ENCODE assay signal across 9 cellular contexts in genomic region chr7:23469150-23469960, GRCh38. TPM values are rescaled to one million over a fixed set of nuclear protein-coding genes. Genes with fewer than 3 reads are reported as not detected.
A peak's percentile ranks its signal among the peaks of the same experiment; 100 is the strongest.
DNase-seq lines count a peak whose midpoint lies in the region; ATAC-seq, FAIRE-seq and TF ChIP-seq lines count a peak whose summit lies in the region.
"Had no signal": no experiment of that assay in that cellular context is flagged by ENCODE, and none has a peak within 500 bp of the region (broad histone marks: within the 10 kb centered on the region; RNA-seq: fewer than 3 reads in every experiment).

No MANE protein-coding gene starts in this region.

- no peaks in the 10 kb centered on the region for H3K36me3 ChIP-seq in HepG2 (replicated peaks in 1 of 2; ENCODE audit: control insufficient read depth in 1 of 2, insufficient read depth in 2 of 2, low read length in 2 of 2)
- H3K36me3 ChIP-seq: right lobe of liver had no signal

- CTCF ChIA-PET in AG04449 (lab: Yijun Ruan, JAX): interaction anchor here (1.2 to 1.5 kb wide), 2 partner anchors 190 to 193 kb away, joined by 3 to 6 read pairs; no protein-coding TSS in a partner anchor
- CTCF ChIA-PET in HepG2 (lab: Yijun Ruan, JAX; ENCODE audit: low intra/inter-chr PET ratio, low total read pairs): no interaction called here

- TF ChIP-seq EP300 in HepG2 (IDR thresholded peaks at IDR 0.05; ENCODE audit: low read depth in 2 of 2, low read length in 2 of 2) (no peak), HepG2 (CRISPR knock-in tag; IDR thresholded peaks at IDR 0.05; ENCODE audit: borderline replicate concordance) (no peak)

- H3K4me1 Mint-ChIP-seq in brain (peaks cover 49% of the 10 kb centered on the region), type B pancreatic cell (ENCODE audit: unreplicated experiment) (peaks cover 28% of the 10 kb centered on the region)

- in situ Hi-C loops in HepG2 (cut with HindIII; ENCODE audit: extremely low pct_ligation_motif_present, low pct_unique_long_range_greater_than_20kb): no loop called here

- H3K27me3 Mint-ChIP-seq in brain: peaks cover 22% of the 10 kb centered on the region
- H3K27me3 Mint-ChIP-seq in type B pancreatic cell: no peaks in the 10 kb centered on the region

- H3K9me3 ChIP-seq in HepG2 (ENCODE audit: low read length): no peaks in the 10 kb centered on the region
- H3K9me3 ChIP-seq: right lobe of liver had no signal

- no peak overlapping the region for H2AFZ ChIP-seq in HepG2 (ENCODE audit: low read length)

- H3K4me3 Mint-ChIP-seq in brain (peak overlapping the region; percentile 94 to 100 (median 96)), type B pancreatic cell (peak overlapping the region; percentile 98)

- H3K9ac ChIP-seq in HepG2 (ENCODE audit: insufficient read depth, low read depth, low read length): peak overlapping the region; percentile 94

- peaks cover 81% of the 10 kb centered on the region for H3K79me2 ChIP-seq in HepG2 (ENCODE audit: insufficient read depth, low read length)

- no peaks in the 10 kb centered on the region; a peak in 1 of 5 replicates for H3K27me3 ChIP-seq in HepG2 (ENCODE audit: control insufficient read depth in 1 of 2, insufficient read depth in 2 of 2, low read length in 2 of 2)

- TF ChIP-seq POLR2A in GM15510 (IDR thresholded peaks at IDR 0.05; ENCODE audit: borderline replicate concordance, extremely low read depth, insufficient read length): peak; percentile 51
- no peak; a peak in 1 of 4 replicates for TF ChIP-seq POLR2A in HepG2 (IDR thresholded peaks at IDR 0.05; ENCODE audit: insufficient read depth in 1 of 2, low read depth in 2 of 2, low read length in 2 of 2)

- peak overlapping the region; percentile 96 for H3K27ac ChIP-seq in HepG2 (ENCODE audit: extremely low read length, insufficient read depth, low read length)
- H3K27ac ChIP-seq: right lobe of liver had no signal

- H4K20me1 ChIP-seq in HepG2 (ENCODE audit: insufficient read depth, low read length): peaks cover 14% of the 10 kb centered on the region

- POLR2A ChIA-PET in AG04449 (lab: Yijun Ruan, JAX) (interaction anchor here (0.5 to 1.2 kb wide), 2 partner anchors 14 to 64 kb away, joined by 3 read pairs; no protein-coding TSS in a partner anchor), HepG2 (lab: Yijun Ruan, JAX) (interaction anchor here (0.6 to 1.1 kb wide), 4 partner anchors 62 to 175 kb away, joined by 3 to 4 read pairs (median 3); no protein-coding TSS in a partner anchor)

- no CpG with 5 or more reads among the region's 91 CpGs for WGBS in HepG2 (ENCODE audit: low lambda C conversion rate)

- intact Hi-C loops in HepG2 (cut with micrococcal nuclease; ENCODE audit: unreplicated experiment): no loop called here

- H3K9me3 Mint-ChIP-seq in brain (peaks cover 0 to 2% (median 0%) of the 10 kb centered on the region in 5 experiments), type B pancreatic cell (no peaks in the 10 kb centered on the region)

- no TSS peak for BruUV-seq in HepG2 (replicated peaks; lab: Mats Ljungman, UMichigan)

- H3K36me3 Mint-ChIP-seq in brain (peaks cover 5% of the 10 kb centered on the region), type B pancreatic cell (peaks cover 8% of the 10 kb centered on the region)

- H3K4me2 ChIP-seq in HepG2 (ENCODE audit: low read depth, low read length): peak overlapping the region; percentile 92

- ATAC-seq in HepG2 (peak; percentile 6), HG02938 (IDR thresholded peaks at IDR 0.05; ENCODE audit: unreplicated experiment) (no peak), HG03095 (IDR thresholded peaks at IDR 0.05; ENCODE audit: unreplicated experiment) (no peak)

- no peak for FAIRE-seq in HepG2 (lab: Jason Lieb, UNC)

- TF ChIP-seq CTCF in AG04449 (IDR thresholded peaks at IDR 0.05; ENCODE audit: insufficient read depth, low read length, missing control alignments) (no peak), brain (conservative IDR thresholded peaks at IDR 0.05) (peak in 1 of 2 experiments; percentile 9), HepG2 (CRISPR knock-in tag; IDR thresholded peaks at IDR 0.05) (no peak), type B pancreatic cell (conservative IDR thresholded peaks at IDR 0.05) (peak; percentile 30)

- H3K4me1 ChIP-seq in HepG2 (ENCODE audit: insufficient read depth, low read length): peaks cover 36% of the 10 kb centered on the region

- TF ChIP-seq RAD21 in HepG2 (CRISPR knock-in tag; IDR thresholded peaks at IDR 0.05): peak; percentile 40; the same call in 1 of the 2 replicates

- H3K4me3 ChIP-seq in AG04449 (ENCODE audit: low read depth, low read length) (peak overlapping the region; percentile 71), HepG2 (replicated peaks in 1 of 3; ENCODE audit: insufficient read depth in 1 of 3, low read depth in 2 of 3, low read length in 3 of 3) (peak overlapping the region; percentile 86 to 93 (median 91))

- H3K27ac Mint-ChIP-seq in brain (peak overlapping the region; percentile 96 to 100 (median 99)), type B pancreatic cell (peak overlapping the region; percentile 100)

- DNase-seq in AG04449 (ENCODE audit: low read depth, low spot score) (no peak), HepG2 (ENCODE audit: low spot score) (no peak), type B pancreatic cell (ENCODE audit: extremely low spot score, unreplicated experiment) (peak; percentile 72)
- DNase-seq: right lobe of liver had no signal

TF ChIP-seq in HepG2, 621 proteins besides CTCF, POLR2A, EP300 and RAD21 (continues in another document):
- TF ChIP-seq IKZF4 (CRISPR knock-in tag; IDR thresholded peaks at IDR 0.05; ENCODE audit: borderline replicate concordance, low read depth, not compliant biosample characterization) (no peak), ZBTB46 (CRISPR knock-in tag; IDR thresholded peaks at IDR 0.05; ENCODE audit: borderline replicate concordance) (no peak), NFATC3 (CRISPR knock-in tag; IDR thresholded peaks at IDR 0.05) (no peak), XRCC5 (optimal IDR thresholded peaks at IDR 0.05; ENCODE audit: low read length) (peak; percentile 11), WIZ (CRISPR knock-in tag; IDR thresholded peaks at IDR 0.05) (no peak), SAP130 (CRISPR knock-in tag; IDR thresholded peaks at IDR 0.05; ENCODE audit: low read depth) (peak; percentile 16; the same call in 1 of the 2 replicates), SALL2 (CRISPR knock-in tag; IDR thresholded peaks at IDR 0.05) (peak; percentile 23; the same call in 1 of the 2 replicates), FOXC1 (CRISPR knock-in tag; IDR thresholded peaks at IDR 0.05; ENCODE audit: borderline replicate concordance) (no peak), MXD4 (CRISPR knock-in tag; IDR thresholded peaks at IDR 0.05) (0 out of 2 replicates have a peak, but pooled peaks have one; percentile 7), MTF1 (CRISPR knock-in tag; IDR thresholded peaks at IDR 0.05) (no peak), ZKSCAN5 (CRISPR knock-in tag; IDR thresholded peaks at IDR 0.05) (no peak), MAF1 (CRISPR knock-in tag; IDR thresholded peaks at IDR 0.05; ENCODE audit: borderline replicate concordance) (no peak), SP2 (CRISPR knock-in tag; IDR thresholded peaks at IDR 0.05) (no peak)
- TF ChIP-seq, protein P1, sequence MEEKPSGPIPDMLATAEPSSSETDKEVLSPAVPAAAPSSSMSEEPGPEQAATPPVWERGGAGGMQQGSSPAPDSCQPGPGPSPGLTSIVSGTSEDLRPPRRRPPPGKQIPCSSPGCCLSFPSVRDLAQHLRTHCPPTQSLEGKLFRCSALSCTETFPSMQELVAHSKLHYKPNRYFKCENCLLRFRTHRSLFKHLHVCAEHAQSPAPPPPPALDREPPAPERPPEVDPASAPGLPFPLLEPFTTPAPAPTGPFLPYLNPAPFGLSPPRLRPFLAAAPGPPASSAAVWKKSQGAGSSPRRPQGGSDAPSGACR (CRISPR knock-in tag; IDR thresholded peaks at IDR 0.05): no peak

RNA-seq across cellular contexts. Expression of gene IGF2BP3, which starts 0.9 kb away (rescaled TPM):
- 47.6 TPM for polyA plus RNA-seq in PFSK-1 (2012; ENCODE audit: insufficient read length, low read depth)
- polyA plus RNA-seq in brain (ENCODE audit: insufficient read depth, low read depth, low replicate concordance) (not detected), HepG2 (2011; rRNA removed) (33.5 and 39.5 TPM in 2 replicates)
- total RNA-seq in HepG2 (2016; rRNA removed; fragmentation: Illumina TruSeq; extraction: Trizol) (37.7 and 51.2 TPM in 2 replicates), type B pancreatic cell (ENCODE audit: low replicate concordance) (99.3 and 107 TPM in 2 replicates)
- 71.8 and 87.5 TPM in 2 replicates for total RNA-seq in HepG2 (2016; cell fraction: cytosol; rRNA removed; fragmentation: Illumina TruSeq; extraction: Trizol; ENCODE audit: low read depth)
- total RNA-seq in HepG2 (2016; cell fraction: insoluble cytoplasmic fraction; rRNA removed; fragmentation: Illumina TruSeq; extraction: Trizol): 37.5 and 48.2 TPM in 2 replicates
- total RNA-seq in HepG2 (2016; cell fraction: membrane; rRNA removed; fragmentation: Illumina TruSeq; extraction: Trizol): 36.5 and 37.4 TPM in 2 replicates
- 54.6 and 65.1 TPM in 2 replicates for total RNA-seq in HepG2 (2016; cell fraction: nucleus; rRNA removed; fragmentation: Illumina TruSeq; extraction: Trizol)
- 28.4 and 31.3 TPM in 2 replicates for polyA plus RNA-seq in HepG2 (2011; cell fraction: cytosol; rRNA removed)
- polyA plus RNA-seq in HepG2 (2011; cell fraction: nucleus; rRNA removed): 39.8 and 40.6 TPM in 2 replicates
- polyA plus RNA-seq in HepG2 (2012): 30.9 and 39.1 TPM in 2 replicates
- 4.7 and 5.5 TPM in 2 replicates for polyA plus RNA-seq in HepG2 (2016; cell fraction: cytosol; fragmentation: Illumina TruSeq; extraction: Trizol; ENCODE audit: low read depth)
- 55.0 and 58.1 TPM in 2 replicates for polyA plus RNA-seq in HepG2 (2016; cell fraction: insoluble cytoplasmic fraction; fragmentation: Illumina TruSeq; extraction: Trizol; ENCODE audit: low read depth)
- polyA plus RNA-seq in HepG2 (2016; cell fraction: membrane; fragmentation: Illumina TruSeq; extraction: Trizol; ENCODE audit: low read depth): 15.7 and 16.9 TPM in 2 replicates
- 65.0 and 67.9 TPM in 2 replicates for polyA plus RNA-seq in HepG2 (2016; cell fraction: nucleus; fragmentation: Illumina TruSeq; extraction: Trizol; ENCODE audit: insufficient read depth, low read depth)
- 53.1 and 80.7 TPM in 2 replicates for polyA minus RNA-seq in HepG2 (2011; rRNA and poly(A)+ RNA removed; ENCODE audit: low replicate concordance)
- 52.8 and 73.7 TPM in 2 replicates for polyA minus RNA-seq in HepG2 (2011; cell fraction: cytosol; rRNA and poly(A)+ RNA removed)
- polyA minus RNA-seq in HepG2 (2011; cell fraction: nucleus; rRNA and poly(A)+ RNA removed): 108 and 117 TPM in 2 replicates
